Comparison of ENCODE assay signal across 8 cellular contexts in the genomic region with DNA sequence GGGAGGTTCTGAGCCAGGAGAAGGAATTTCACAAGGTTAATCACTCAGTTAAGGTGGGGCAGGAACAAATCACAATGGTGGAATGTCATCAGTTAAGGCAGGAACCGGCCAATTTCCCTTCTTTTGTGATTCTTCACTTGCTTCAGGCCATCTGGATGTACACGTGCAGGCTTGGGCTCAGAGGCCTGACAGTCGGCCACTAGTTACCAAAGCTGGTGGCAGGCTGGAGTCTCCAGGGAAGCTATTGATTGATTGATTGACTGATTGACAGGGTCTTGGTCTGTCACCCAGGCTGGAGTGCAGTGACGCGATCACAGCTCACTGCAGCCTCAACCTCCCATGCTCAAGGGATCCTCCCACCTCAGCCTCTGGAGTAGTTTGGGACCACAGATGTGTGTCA. TPM values are rescaled to one million over a fixed set of nuclear protein-coding genes. Genes with fewer than 3 reads are reported as not detected.
A peak's percentile ranks its signal among the peaks of the same experiment; 100 is the strongest.
DNase-seq lines count a peak whose midpoint lies in the region; TF ChIP-seq lines count a peak whose summit lies in the region.
"Not testable (repeated sequence)": the region's sequence is repeated elsewhere in the genome, so short reads cannot be mapped to it uniquely, and the experiment has no call there.

No MANE protein-coding gene starts in this region.

- H3K4me3 Mint-ChIP-seq in Caco-2 (ENCODE audit: unreplicated experiment) (peak overlapping the region; percentile 100), endothelial cell (ENCODE audit: unreplicated experiment) (peak overlapping the region; percentile 98)
- H3K4me3 Mint-ChIP-seq in activated CD4-positive, alpha-beta T cell treated with anti-CD3 and anti-CD28 coated beads, Interleukin-2, amount 10 ng/mL, durations not matched to agents 7 days and 5 days, result peak overlapping the region; percentile 95

- peaks cover 11% of the 10 kb centered on the region; the same call in 1 of the 2 replicates for H4K20me1 ChIP-seq in Karpas-422 (ENCODE audit: insufficient read depth, low read depth, low read length)

- H3K9me3 Mint-ChIP-seq in Caco-2 (ENCODE audit: unreplicated experiment); activated CD4-positive, alpha-beta T cell treated with anti-CD3 and anti-CD28 coated beads, Interleukin-2, amount 10 ng/mL, durations not matched to agents 7 days and 5 days; endothelial cell (ENCODE audit: unreplicated experiment): not testable (repeated sequence)

- H3K4me1 ChIP-seq in Caco-2; iPS-20b (ENCODE audit: insufficient read depth, low read length): not testable (repeated sequence)
- peaks cover 24% of the 10 kb centered on the region for H3K4me1 ChIP-seq in Karpas-422 (ENCODE audit: low read length)

- H3K27me3 ChIP-seq in Caco-2 (replicated peaks; ENCODE audit: control insufficient read depth, insufficient read depth, low read length); Karpas-422 (ENCODE audit: low read length); iPS-20b (ENCODE audit: insufficient read depth, low read length): not testable (repeated sequence)

- TSS peak; percentile 73 for BruUV-seq in Caco-2 (replicated peaks; lab: Mats Ljungman, UMichigan)

- not testable (repeated sequence) for H3K9me2 ChIP-seq in Karpas-422 (replicated peaks; ENCODE audit: insufficient read depth, low read length)

- not testable (repeated sequence) for H3K9me3 ChIP-seq in Caco-2; Karpas-422 (ENCODE audit: low read length); iPS-20b (ENCODE audit: insufficient read depth, low read depth, low read length)

- intact Hi-C loops in Caco-2 (cut with micrococcal nuclease; ENCODE audit: unreplicated experiment), result loop anchor here (1.0 to 2.0 kb wide), 2 partner anchors 35 to 203 kb away; partner anchors contain the start of gene NUDT15

- not testable (repeated sequence) for H3K36me3 ChIP-seq in Caco-2 (ENCODE audit: control insufficient read depth, insufficient read depth, low read length); Karpas-422 (ENCODE audit: insufficient read depth, low read length); iPS-20b (ENCODE audit: insufficient read depth, low read depth, low read length)

- H3K4me3 ChIP-seq in Caco-2 (ENCODE audit: low read depth, low read length), result peak overlapping the region; percentile 92
- H3K4me3 ChIP-seq in Karpas-422 (ENCODE audit: low read length), result not testable (repeated sequence)
- H3K4me3 ChIP-seq in iPS-20b (ENCODE audit: low read length), result peak overlapping the region; percentile 89

- peak; percentile 34 to 45 for DNase-seq in Caco-2
- DNase-seq in Karpas-422; activated CD4-positive, alpha-beta T cell treated with anti-CD3 and anti-CD28 coated beads, Interleukin-2, amount 10 ng/mL, durations not matched to agents 7 days and 5 days: not testable (repeated sequence)
- DNase-seq in endothelial cell (ENCODE audit: low spot score), result peak; percentile 4
- DNase-seq in occipital lobe (lab: John Stamatoyannopoulos, UW), result peak; percentile 0

- not testable (repeated sequence) for H2AFZ ChIP-seq in Karpas-422 (ENCODE audit: low read length)

- peaks cover 46% of the 10 kb centered on the region for H3K79me2 ChIP-seq in Karpas-422 (ENCODE audit: low read length)

- not testable (repeated sequence) for H3K27ac ChIP-seq in Karpas-422 (ENCODE audit: low read length); iPS-20b (ENCODE audit: low read length)
- H3K27ac ChIP-seq in angular gyrus (ENCODE audit: low read depth, low read length) (peak overlapping the region; percentile 80), temporal lobe (ENCODE audit: low read depth, low read length) (peak overlapping the region; percentile 18)

- peak overlapping the region; percentile 93 for H3K4me2 ChIP-seq in Karpas-422 (ENCODE audit: low read depth, low read length, poor library complexity, severe bottlenecking)

- H3K9ac ChIP-seq in Karpas-422 (ENCODE audit: low read length), result not testable (repeated sequence)
- peak overlapping the region; percentile 67; the same call in 1 of the 2 replicates for H3K9ac ChIP-seq in iPS-20b (ENCODE audit: low read depth, low read length)

- H3K27me3 Mint-ChIP-seq in Caco-2 (ENCODE audit: insufficient read depth, unreplicated experiment); activated CD4-positive, alpha-beta T cell treated with anti-CD3 and anti-CD28 coated beads, Interleukin-2, amount 10 ng/mL, durations not matched to agents 7 days and 5 days: not testable (repeated sequence)
- peaks cover 12% of the 10 kb centered on the region for H3K27me3 Mint-ChIP-seq in endothelial cell (ENCODE audit: unreplicated experiment)

- peaks cover 31% of the 10 kb centered on the region for H3K36me3 Mint-ChIP-seq in Caco-2 (ENCODE audit: insufficient read depth, unreplicated experiment)
- not testable (repeated sequence) for H3K36me3 Mint-ChIP-seq in activated CD4-positive, alpha-beta T cell treated with anti-CD3 and anti-CD28 coated beads, Interleukin-2, amount 10 ng/mL, durations not matched to agents 7 days and 5 days (ENCODE audit: low read depth); endothelial cell (ENCODE audit: low read depth, unreplicated experiment)

- H3K4me1 Mint-ChIP-seq in Caco-2 (ENCODE audit: low read depth, unreplicated experiment) (peaks cover 24% of the 10 kb centered on the region), endothelial cell (ENCODE audit: unreplicated experiment) (peaks cover 17% of the 10 kb centered on the region)
- peaks cover 27% of the 10 kb centered on the region for H3K4me1 Mint-ChIP-seq in activated CD4-positive, alpha-beta T cell treated with anti-CD3 and anti-CD28 coated beads, Interleukin-2, amount 10 ng/mL, durations not matched to agents 7 days and 5 days

- TF ChIP-seq CTCF in Caco-2 (IDR thresholded peaks at IDR 0.05; ENCODE audit: insufficient read depth in 1 of 2, low read depth in 1 of 2, low read length in 1 of 2, severe bottlenecking in 1 of 2, unreplicated experiment in 1 of 2); endothelial cell (IDR thresholded peaks at IDR 0.05; ENCODE audit: unreplicated experiment): not testable (repeated sequence)

- CTCF ChIA-PET in Caco-2 (lab: Charles Lee); activated CD4-positive, alpha-beta T cell treated with anti-CD3 and anti-CD28 coated beads, Interleukin-2, amount 10 ng/mL, durations not matched to agents 7 days and 5 days (lab: Charles Lee): not testable (repeated sequence)

- POLR2A ChIA-PET in Caco-2 (lab: Charles Lee); activated CD4-positive, alpha-beta T cell treated with anti-CD3 and anti-CD28 coated beads, Interleukin-2, amount 10 ng/mL, durations not matched to agents 7 days and 5 days (lab: Charles Lee): not testable (repeated sequence)

- peak overlapping the region; percentile 99 for H3K27ac Mint-ChIP-seq in Caco-2 (ENCODE audit: unreplicated experiment)
- peak overlapping the region; percentile 97 for H3K27ac Mint-ChIP-seq in activated CD4-positive, alpha-beta T cell treated with anti-CD3 and anti-CD28 coated beads, Interleukin-2, amount 10 ng/mL, durations not matched to agents 7 days and 5 days
- H3K27ac Mint-ChIP-seq in endothelial cell (ENCODE audit: unreplicated experiment), result peak overlapping the region; percentile 70

RNA-seq across cellular contexts. Expression of gene SUCLA2, which starts 0.9 kb away (rescaled TPM):
- total RNA-seq in Caco-2 (2022), result 77.8 and 80.8 TPM in 2 replicates
- total RNA-seq in Karpas-422 (2014; rRNA removed; shearing (Covaris generic); ENCODE audit: low replicate concordance), result 43.4 and 44.2 TPM in 2 replicates
- 10 to 100 TPM; 34.1 to 34.7 TPM for total RNA-seq in activated CD4-positive, alpha-beta T cell treated with anti-CD3 and anti-CD28 coated beads, Interleukin-2, amount 10 ng/mL, durations not matched to agents 7 days and 5 days
- 29.1 TPM for total RNA-seq in endothelial cell (ENCODE audit: unreplicated experiment)
- 63.3 TPM for total RNA-seq in occipital lobe
- total RNA-seq in temporal lobe, result 68.1 TPM

RNA-seq across cellular contexts. Expression of gene NUDT15, which starts 35.5 kb away (rescaled TPM):
- total RNA-seq in Caco-2 (2022), result 32.3 and 36.0 TPM in 2 replicates
- total RNA-seq in Karpas-422 (2014; rRNA removed; shearing (Covaris generic); ENCODE audit: low replicate concordance), result 16.9 and 22.6 TPM in 2 replicates
- 10 to 100 TPM; 10.1 to 12.0 TPM for total RNA-seq in activated CD4-positive, alpha-beta T cell treated with anti-CD3 and anti-CD28 coated beads, Interleukin-2, amount 10 ng/mL, durations not matched to agents 7 days and 5 days
- total RNA-seq in endothelial cell (ENCODE audit: unreplicated experiment), result 14.6 TPM
- 12.0 TPM for total RNA-seq in occipital lobe
- 6.9 TPM for total RNA-seq in temporal lobe
